ENCODE assay signal across 9 cellular contexts in genomic region chr17:8382052-8382879, GRCh38. TPM values are rescaled to one million over a fixed set of nuclear protein-coding genes. Genes with fewer than 3 reads are reported as not detected.
DNase-seq lines count a peak whose midpoint lies in the region; ATAC-seq and TF ChIP-seq lines count a peak whose summit lies in the region.
"Had no signal": no experiment of that assay in that cellular context is flagged by ENCODE, and none has a peak within 500 bp of the region (broad histone marks: within the 10 kb centered on the region; RNA-seq: fewer than 3 reads in every experiment).

No MANE protein-coding gene starts in this region.

- peak overlapping the region; percentile 100 for H3K4me3 Mint-ChIP-seq in nephron progenitor cell

- no peaks in the 10 kb centered on the region for H3K27me3 ChIP-seq in DND-41 (ENCODE audit: insufficient read depth, low read length, poor library complexity)
- no peaks in the 10 kb centered on the region for H3K27me3 ChIP-seq in ectodermal cell (ENCODE audit: control insufficient read depth, insufficient read depth, low read length, poor library complexity, severe bottlenecking)

- H3K36me3 ChIP-seq in DND-41 (ENCODE audit: insufficient read depth, low read length): peaks cover 49% of the 10 kb centered on the region
- H3K36me3 ChIP-seq in ectodermal cell (ENCODE audit: control insufficient read depth, insufficient read depth, low read length): peaks cover 35% of the 10 kb centered on the region

- peak overlapping the region; percentile 91 for H3K4me2 ChIP-seq in DND-41 (ENCODE audit: insufficient read depth, low read length)

- peak overlapping the region; percentile 94 to 97 for H3K4me3 ChIP-seq in DND-41 (ENCODE audit: low read depth in 1 of 2, low read length in 2 of 2)
- peak overlapping the region; percentile 93 for H3K4me3 ChIP-seq in ectodermal cell (ENCODE audit: insufficient read depth, low read depth, low read length)

- 18 to 22% methylated on average over 27 of the region's 27 CpGs for WGBS in ectodermal cell, 2 experiments

- TF ChIP-seq CTCF in DND-41 (IDR thresholded peaks at IDR 0.05; ENCODE audit: borderline replicate concordance, extremely low read depth, low read length, poor library complexity, severe bottlenecking) (no peak), nephron progenitor cell (IDR thresholded peaks at IDR 0.05) (no peak), omental fat pad (IDR thresholded peaks at IDR 0.05) (no peak)

- no peaks in the 10 kb centered on the region for H3K9me3 ChIP-seq in DND-41 (ENCODE audit: insufficient read depth, low read length, severe bottlenecking)
- H3K9me3 ChIP-seq in ectodermal cell (ENCODE audit: control insufficient read depth, low read length): no peaks in the 10 kb centered on the region

- no peaks in the 10 kb centered on the region for H3K9me3 Mint-ChIP-seq in nephron progenitor cell

- H4K20me1 ChIP-seq in DND-41 (ENCODE audit: insufficient read depth, low read length): peaks cover 32% of the 10 kb centered on the region

- H3K27me3 Mint-ChIP-seq in nephron progenitor cell (ENCODE audit: low read depth, poor library complexity): peaks cover 2% of the 10 kb centered on the region

- peaks cover 74% of the 10 kb centered on the region for H3K4me1 Mint-ChIP-seq in nephron progenitor cell

- DNase-seq in DND-41 (no peak), NAMALWA (ENCODE audit: low spot score) (peak; percentile 25), nephron progenitor cell (no peak), NCI-H1105 (lab: John Stamatoyannopoulos, UW) (no peak), NCI-H1436 treated with DMSO at 0.1 percent for 48 hours (lab: John Stamatoyannopoulos, UW) (no peak), omental fat pad (ENCODE audit: low spot score) (no peak)
- no peak for DNase-seq in stimulated activated CD4-positive, alpha-beta T cell treated with anti-CD3 and anti-CD28 coated beads, Interleukin-2, amount 100 ng/mL, for 24 hours

- no peak for ATAC-seq in DND-41 (ENCODE audit: insufficient read depth, low read depth)
- no peak for ATAC-seq in omental fat pad (ENCODE audit: low FRiP score)

- H3K36me3 Mint-ChIP-seq in nephron progenitor cell (ENCODE audit: low read depth): peaks cover 54% of the 10 kb centered on the region

- peak overlapping the region; percentile 100 for H3K27ac Mint-ChIP-seq in nephron progenitor cell

- H3K4me1 ChIP-seq in DND-41 (ENCODE audit: insufficient read depth, low read length): peaks cover 76% of the 10 kb centered on the region
- H3K4me1 ChIP-seq in ectodermal cell (ENCODE audit: control insufficient read depth, insufficient read depth, low read length): peaks cover 4% of the 10 kb centered on the region

- H3K79me2 ChIP-seq in DND-41 (ENCODE audit: insufficient read depth, low read length): peaks cover 61% of the 10 kb centered on the region

- H2AFZ ChIP-seq in DND-41 (ENCODE audit: low read depth, low read length): peak overlapping the region; percentile 86

- H3K27ac ChIP-seq in DND-41 (ENCODE audit: low read length) (peak overlapping the region; percentile 77), ectodermal cell (ENCODE audit: insufficient read depth, low read depth, low read length, poor library complexity, severe bottlenecking) (peak overlapping the region; percentile 91)

- H3K9ac ChIP-seq in DND-41 (ENCODE audit: low read depth, low read length): peak overlapping the region; percentile 75

RNA-seq across cellular contexts. Expression of gene RPL26, which starts 0.7 kb away (rescaled TPM):
- polyA plus RNA-seq in ectodermal cell (2013, experiment 1 of 4): 2,443 TPM
- polyA plus RNA-seq in ectodermal cell (2013, experiment 2 of 4): 2,156 TPM
- polyA plus RNA-seq in ectodermal cell (2013, experiment 3 of 4): 3,043 TPM
- polyA plus RNA-seq in ectodermal cell (2013, experiment 4 of 4): 3,270 TPM
- 1,000 to 10,000 TPM; 3,452 to 4,057 (median 3,629) TPM for total RNA-seq in omental fat pad

RNA-seq across cellular contexts. Expression of gene RNF222, which starts 15.4 kb away (rescaled TPM):
- not detected for polyA plus RNA-seq in ectodermal cell (2013, experiment 1 of 4)
- not detected for polyA plus RNA-seq in ectodermal cell (2013, experiment 2 of 4)
- polyA plus RNA-seq in ectodermal cell (2013, experiment 3 of 4): not detected
- not detected for polyA plus RNA-seq in ectodermal cell (2013, experiment 4 of 4)
- not detected for total RNA-seq in omental fat pad
- total RNA-seq: SK-MEL-5 had no signal

RNA-seq across cellular contexts. Expression of gene ODF4, which starts 42.6 kb away (rescaled TPM):
- polyA plus RNA-seq in ectodermal cell (2013, experiment 1 of 4): not detected
- polyA plus RNA-seq in ectodermal cell (2013, experiment 2 of 4): not detected
- not detected for polyA plus RNA-seq in ectodermal cell (2013, experiment 3 of 4)
- polyA plus RNA-seq in ectodermal cell (2013, experiment 4 of 4): not detected
- total RNA-seq in omental fat pad: not detected
- total RNA-seq: SK-MEL-5 had no signal

RNA-seq across cellular contexts. Expression of gene NDEL1, which starts 53.4 kb away (rescaled TPM):
- polyA plus RNA-seq in ectodermal cell (2013, experiment 1 of 4): 33.7 TPM
- 38.0 TPM for polyA plus RNA-seq in ectodermal cell (2013, experiment 2 of 4)
- 25.3 TPM for polyA plus RNA-seq in ectodermal cell (2013, experiment 3 of 4)
- polyA plus RNA-seq in ectodermal cell (2013, experiment 4 of 4): 28.6 TPM
- total RNA-seq in omental fat pad: 100 to 1,000 TPM in 2 of 4 donors, 10 to 100 TPM in 2; 64.3 to 139 (median 118) TPM
